ENCODE assay signal across 20 cellular contexts in the genomic region with DNA sequence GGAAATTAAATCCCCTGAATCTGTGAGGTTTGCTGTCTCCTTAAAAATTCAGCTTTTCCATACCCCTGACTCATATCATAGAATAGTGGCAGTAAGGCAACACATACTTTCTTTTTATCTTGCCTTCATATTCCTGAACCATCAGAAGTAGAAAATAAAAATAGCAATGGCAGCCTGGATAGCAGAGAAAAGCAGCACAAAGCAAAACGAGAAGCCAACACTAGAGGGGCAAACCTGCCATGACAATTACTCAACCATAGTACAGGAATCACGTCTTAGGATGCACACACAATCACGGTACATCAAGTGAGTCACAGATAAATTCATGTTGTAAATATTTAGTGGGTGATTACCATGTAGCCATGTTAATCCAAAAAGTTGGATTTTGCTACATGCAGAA.
DNase-seq lines count a peak whose midpoint lies in the region; ATAC-seq and TF ChIP-seq lines count a peak whose summit lies in the region.
"Had no signal": no experiment of that assay in that cellular context is flagged by ENCODE, and none has a peak within 500 bp of the region (broad histone marks: within the 10 kb centered on the region; RNA-seq: fewer than 3 reads in every experiment).

No MANE protein-coding gene starts in this region.

- no peak overlapping the region for H3K27ac ChIP-seq in right atrium auricular region
- H3K27ac ChIP-seq: 22Rv1, BLaER1, C4-2B had no signal

- H3K9me3 ChIP-seq in right atrium auricular region, result no peaks in the 10 kb centered on the region
- H3K9me3 ChIP-seq: BLaER1, Caco-2, HAP-1 had no signal

- intact Hi-C loops in Right ventricle myocardium superior (cut with DNase I), result no loop called here

- H3K4me3 ChIP-seq in right atrium auricular region (no peak overlapping the region), fibroblast of mammary gland (ENCODE audit: control insufficient read depth, low read depth, low read length) (no peak overlapping the region)
- H3K4me3 ChIP-seq: BLaER1, GM12878, GM23338, HAP-1 had no signal

- no peaks in the 10 kb centered on the region for H3K36me3 ChIP-seq in right atrium auricular region
- H3K36me3 ChIP-seq: BLaER1, HAP-1 had no signal

- peak; percentile 67 for ATAC-seq in Right ventricle myocardium superior (ENCODE audit: poor library complexity)
- ATAC-seq: CD8-positive, alpha-beta T cell; GM12878; GM23338 had no signal

- no peaks in the 10 kb centered on the region for H3K27me3 ChIP-seq in right atrium auricular region
- H3K27me3 ChIP-seq: BLaER1 had no signal

- TF ChIP-seq CTCF in right atrium auricular region (IDR thresholded peaks at IDR 0.05) (no peak), fibroblast of mammary gland (conservative IDR thresholded peaks at IDR 0.05; ENCODE audit: control insufficient read depth, insufficient read depth, low read depth, low read length) (no peak)

- DNase-seq in Right ventricle myocardium superior (no peak), right atrium auricular region (ENCODE audit: low spot score) (no peak), ELR (ENCODE audit: low read depth) (peak; percentile 23), amniotic epithelial cell (ENCODE audit: low read depth) (peak; percentile 5), fibroblast of mammary gland (ENCODE audit: low read depth) (peak; percentile 8), NCI-H1092 (lab: John Stamatoyannopoulos, UW) (no peak), GM19238 (ENCODE audit: insufficient read length, low spot score) (no peak)
- DNase-seq: Caco-2; CD4-positive, CD25-positive, alpha-beta regulatory T cell; CD8-positive, alpha-beta T cell; DMS153; DND-41; GDM1; HFFc6 had no signal

- no peaks in the 10 kb centered on the region for H3K4me1 ChIP-seq in right atrium auricular region
- H3K4me1 ChIP-seq: BLaER1, Caco-2, HAP-1 had no signal

Comparison
In these comparisons a context has a peak if more than half of its experiments do, and no peak if none do; other contexts are left out.
1. DNase-seq: peak in ELR (single experiment), amniotic epithelial cell (single experiment) and fibroblast of mammary gland (single experiment); none in Right ventricle myocardium superior (single experiment), right atrium auricular region (single experiment), NCI-H1092 (single experiment) and GM19238 (single experiment).